Comparison of ENCODE assay signal across 8 cellular contexts in the genomic region with DNA sequence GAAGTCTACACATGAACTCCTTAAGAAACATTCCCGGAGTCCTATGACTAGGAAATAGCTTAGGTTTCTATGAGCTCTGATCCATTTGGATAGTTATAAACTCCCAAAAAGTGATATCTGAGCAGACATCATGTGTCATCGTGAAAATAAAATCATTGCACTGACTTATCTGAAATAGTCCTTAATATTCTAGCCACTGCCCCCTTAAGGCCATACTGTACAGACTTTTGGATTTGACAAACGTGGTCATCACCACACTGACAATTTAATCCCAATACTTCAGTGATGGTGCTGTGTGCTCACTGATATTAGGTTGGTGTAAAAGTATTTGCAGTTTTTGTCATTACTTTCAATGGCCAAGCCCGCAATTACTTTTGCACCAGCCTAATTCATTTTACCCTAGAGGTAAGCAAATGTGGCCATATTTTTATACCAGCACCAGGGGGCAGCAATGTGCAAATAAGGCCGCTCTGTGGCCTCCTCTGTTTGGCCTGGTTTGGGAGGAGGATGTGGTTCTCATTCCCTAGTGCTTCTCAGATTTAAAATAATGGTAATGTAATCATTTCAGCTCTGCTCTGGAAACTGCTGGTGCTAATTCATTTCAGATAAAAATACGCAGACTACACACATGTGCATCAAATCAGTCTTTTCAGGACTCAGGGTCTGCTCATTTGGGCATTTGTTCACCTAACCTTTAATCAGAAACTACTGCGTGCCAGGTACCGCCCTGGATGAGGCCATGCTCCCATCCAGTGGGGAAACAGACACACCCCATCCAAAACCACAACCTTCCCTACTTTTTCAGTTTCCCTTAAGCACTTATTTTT.
DNase-seq lines count a peak whose midpoint lies in the region; ATAC-seq and TF ChIP-seq lines count a peak whose summit lies in the region.

No MANE protein-coding gene starts in this region.

- POLR2A ChIA-PET in naive thymus-derived CD4-positive, alpha-beta T cell (lab: Charles Lee): interaction anchor here (0.6 kb wide), 1 partner anchor 415 kb away, joined by 3 read pairs; no protein-coding TSS in a partner anchor

- H3K36me3 ChIP-seq in NT2/D1 (ENCODE audit: insufficient read depth, insufficient read length, low read length): no peaks in the 10 kb centered on the region
- no peaks in the 10 kb centered on the region for H3K36me3 ChIP-seq in naive thymus-derived CD4-positive, alpha-beta T cell (ENCODE audit: control insufficient read depth in 2 of 3, insufficient read depth in 3 of 3, low read length in 3 of 3)

- peak; percentile 8 for DNase-seq in CMK (ENCODE audit: low read depth)
- DNase-seq in NT2/D1 (ENCODE audit: low read depth, low spot score): peak; percentile 54
- DNase-seq in activated CD8-positive, alpha-beta memory T cell treated with anti-CD3 and anti-CD28 coated beads, Interleukin-2, amount 50 U/mL, for 4 hours: peak; percentile 72
- peak; percentile 72 to 82 for DNase-seq in erythroblast (lab: John Stamatoyannopoulos, UW)
- peak; percentile 45 to 72 (median 69) for DNase-seq in naive thymus-derived CD4-positive, alpha-beta T cell
- DNase-seq in stimulated activated effector memory CD8-positive, alpha-beta T cell treated with anti-CD3 and anti-CD28 coated beads, Interleukin-12 subunit alpha, Interleukin-12 subunit beta, amount 100 ng/mL, for 72 hours (ENCODE audit: low spot score in 2 of 2): peak; percentile 57 to 81

- no peak overlapping the region for H3K9ac ChIP-seq in NT2/D1 (ENCODE audit: insufficient read length, low read depth)

- no peaks in the 10 kb centered on the region for H3K36me3 Mint-ChIP-seq in naive thymus-derived CD4-positive, alpha-beta T cell
- H3K36me3 Mint-ChIP-seq in stimulated activated effector memory CD8-positive, alpha-beta T cell treated with anti-CD3 and anti-CD28 coated beads, Interleukin-12 subunit alpha, Interleukin-12 subunit beta, amount 100 ng/mL, for 72 hours: no peaks in the 10 kb centered on the region

- CTCF ChIA-PET in naive thymus-derived CD4-positive, alpha-beta T cell (lab: Charles Lee): interaction anchor here (0.7 to 9.4 kb wide), 9 partner anchors 8 to 420 kb away, joined by 3 to 113 read pairs (median 4); no protein-coding TSS in a partner anchor

- intact Hi-C loops in naive thymus-derived CD4-positive, alpha-beta T cell (cut with micrococcal nuclease): loop anchor here (1.0 to 10.0 kb wide), 8 partner anchors 165 to 1577 kb away; a partner anchor contains a TSS

- H3K4me3 Mint-ChIP-seq in naive thymus-derived CD4-positive, alpha-beta T cell: no peak overlapping the region
- no peak overlapping the region for H3K4me3 Mint-ChIP-seq in stimulated activated effector memory CD8-positive, alpha-beta T cell treated with anti-CD3 and anti-CD28 coated beads, Interleukin-12 subunit alpha, Interleukin-12 subunit beta, amount 100 ng/mL, for 72 hours

- peaks cover 0 to 3% (median 0%) of the 10 kb centered on the region in 5 donors for H3K27me3 Mint-ChIP-seq in naive thymus-derived CD4-positive, alpha-beta T cell

- no peaks in the 10 kb centered on the region for H3K9me3 Mint-ChIP-seq in naive thymus-derived CD4-positive, alpha-beta T cell
- no peaks in the 10 kb centered on the region for H3K9me3 Mint-ChIP-seq in stimulated activated effector memory CD8-positive, alpha-beta T cell treated with anti-CD3 and anti-CD28 coated beads, Interleukin-12 subunit alpha, Interleukin-12 subunit beta, amount 100 ng/mL, for 72 hours

- TF ChIP-seq POLR2A in erythroblast (IDR thresholded peaks at IDR 0.05; ENCODE audit: low read length): no peak

- H3K4me3 ChIP-seq in NT2/D1 (ENCODE audit: insufficient read length, low read depth): no peak overlapping the region
- no peak overlapping the region for H3K4me3 ChIP-seq in naive thymus-derived CD4-positive, alpha-beta T cell (ENCODE audit: low read length)

- no peaks in the 10 kb centered on the region for H3K4me1 ChIP-seq in NT2/D1 (ENCODE audit: insufficient read depth, insufficient read length)
- peaks cover 0 to 27% of the 10 kb centered on the region in 2 donors for H3K4me1 ChIP-seq in naive thymus-derived CD4-positive, alpha-beta T cell (ENCODE audit: control insufficient read depth in 2 of 2, insufficient read depth in 2 of 2, low read length in 2 of 2)

- ATAC-seq in GM19395 (IDR thresholded peaks at IDR 0.05; ENCODE audit: unreplicated experiment) (peak; percentile 84), HG03469 (IDR thresholded peaks at IDR 0.05; ENCODE audit: unreplicated experiment) (peak; percentile 86)
- peak; percentile 86 for ATAC-seq in naive thymus-derived CD4-positive, alpha-beta T cell
- peak; percentile 80 for ATAC-seq in stimulated activated effector memory CD8-positive, alpha-beta T cell treated with anti-CD3 and anti-CD28 coated beads, Interleukin-12 subunit alpha, Interleukin-12 subunit beta, amount 100 ng/mL, for 72 hours

- H3K4me1 Mint-ChIP-seq in naive thymus-derived CD4-positive, alpha-beta T cell: peaks cover 24 to 39% (median 35%) of the 10 kb centered on the region in 7 donors
- peaks cover 20% of the 10 kb centered on the region for H3K4me1 Mint-ChIP-seq in stimulated activated effector memory CD8-positive, alpha-beta T cell treated with anti-CD3 and anti-CD28 coated beads, Interleukin-12 subunit alpha, Interleukin-12 subunit beta, amount 100 ng/mL, for 72 hours

- peak overlapping the region in 4 of 9 donors; percentile 11 to 68 (median 44) for H3K27ac Mint-ChIP-seq in naive thymus-derived CD4-positive, alpha-beta T cell
- no peak overlapping the region for H3K27ac Mint-ChIP-seq in stimulated activated effector memory CD8-positive, alpha-beta T cell treated with anti-CD3 and anti-CD28 coated beads, Interleukin-12 subunit alpha, Interleukin-12 subunit beta, amount 100 ng/mL, for 72 hours

- no peaks in the 10 kb centered on the region for H3K9me3 ChIP-seq in NT2/D1 (ENCODE audit: insufficient read depth, low read length)
- no peaks in the 10 kb centered on the region for H3K9me3 ChIP-seq in naive thymus-derived CD4-positive, alpha-beta T cell (ENCODE audit: control insufficient read depth in 2 of 3, low read length in 3 of 3)

- no peaks in the 10 kb centered on the region for H3K27me3 ChIP-seq in NT2/D1 (ENCODE audit: insufficient read depth, insufficient read length)
- no peaks in the 10 kb centered on the region for H3K27me3 ChIP-seq in naive thymus-derived CD4-positive, alpha-beta T cell (ENCODE audit: control insufficient read depth in 2 of 2, insufficient read depth in 2 of 2, low read length in 2 of 2)

- H3K27ac ChIP-seq in naive thymus-derived CD4-positive, alpha-beta T cell (ENCODE audit: low read depth, low read length): no peak overlapping the region

Comparison
In these comparisons a context has a peak if more than half of its experiments do, and no peak if none do; other contexts are left out.
1. DNase-seq: peak in every context shown above with its lines; median percentile 77 in erythroblast; 72 in activated CD8-positive, alpha-beta memory T cell treated with anti-CD3 and anti-CD28 coated beads, Interleukin-2, amount 50 U/mL, for 4 hours; 69 in naive thymus-derived CD4-positive, alpha-beta T cell; 69 in stimulated activated effector memory CD8-positive, alpha-beta T cell treated with anti-CD3 and anti-CD28 coated beads, Interleukin-12 subunit alpha, Interleukin-12 subunit beta, amount 100 ng/mL, for 72 hours; 54 in NT2/D1; 8 in CMK.